1 cellular context compared by ENCODE assay signal in the genomic region with DNA sequence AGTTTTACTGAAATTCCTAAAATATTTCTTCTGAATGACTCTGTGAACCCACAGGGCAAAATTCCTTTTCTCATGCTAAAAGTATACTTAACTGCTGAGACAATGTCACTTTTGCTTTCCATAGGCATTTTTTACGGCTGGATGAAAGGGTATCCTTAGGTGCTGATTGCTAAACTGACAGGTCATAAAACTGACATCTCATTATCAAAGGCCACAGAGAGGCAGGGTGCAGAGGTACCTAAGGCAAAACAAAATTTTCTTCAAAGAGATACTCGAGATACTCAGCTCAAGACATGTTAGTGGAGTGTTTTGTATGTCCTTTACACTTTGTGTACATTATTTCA.
TF ChIP-seq lines count a peak whose summit lies in the region.

No MANE protein-coding gene starts in this region.

TF ChIP-seq in SK-N-SH, 30 proteins besides CTCF, POLR2A, EP300 and RAD21 (continued from another document):
- TF ChIP-seq, protein P1, sequence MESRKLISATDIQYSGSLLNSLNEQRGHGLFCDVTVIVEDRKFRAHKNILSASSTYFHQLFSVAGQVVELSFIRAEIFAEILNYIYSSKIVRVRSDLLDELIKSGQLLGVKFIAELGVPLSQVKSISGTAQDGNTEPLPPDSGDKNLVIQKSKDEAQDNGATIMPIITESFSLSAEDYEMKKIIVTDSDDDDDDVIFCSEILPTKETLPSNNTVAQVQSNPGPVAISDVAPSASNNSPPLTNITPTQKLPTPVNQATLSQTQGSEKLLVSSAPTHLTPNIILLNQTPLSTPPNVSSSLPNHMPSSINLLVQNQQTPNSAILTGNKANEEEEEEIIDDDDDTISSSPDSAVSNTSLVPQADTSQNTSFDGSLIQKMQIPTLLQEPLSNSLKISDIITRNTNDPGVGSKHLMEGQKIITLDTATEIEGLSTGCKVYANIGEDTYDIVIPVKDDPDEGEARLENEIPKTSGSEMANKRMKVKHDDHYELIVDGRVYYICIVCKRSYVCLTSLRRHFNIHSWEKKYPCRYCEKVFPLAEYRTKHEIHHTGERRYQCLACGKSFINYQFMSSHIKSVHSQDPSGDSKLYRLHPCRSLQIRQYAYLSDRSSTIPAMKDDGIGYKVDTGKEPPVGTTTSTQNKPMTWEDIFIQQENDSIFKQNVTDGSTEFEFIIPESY (IDR thresholded peaks at IDR 0.05; ENCODE audit: borderline replicate concordance, low read depth): peak; percentile 40; the same call in 1 of the 2 replicates
- no peak for TF ChIP-seq RCOR1 (IDR thresholded peaks at IDR 0.05; ENCODE audit: low read length)
- TF ChIP-seq GATA2 (CRISPR knock-in tag; IDR thresholded peaks at IDR 0.05): no peak
- TF ChIP-seq, protein P2, sequence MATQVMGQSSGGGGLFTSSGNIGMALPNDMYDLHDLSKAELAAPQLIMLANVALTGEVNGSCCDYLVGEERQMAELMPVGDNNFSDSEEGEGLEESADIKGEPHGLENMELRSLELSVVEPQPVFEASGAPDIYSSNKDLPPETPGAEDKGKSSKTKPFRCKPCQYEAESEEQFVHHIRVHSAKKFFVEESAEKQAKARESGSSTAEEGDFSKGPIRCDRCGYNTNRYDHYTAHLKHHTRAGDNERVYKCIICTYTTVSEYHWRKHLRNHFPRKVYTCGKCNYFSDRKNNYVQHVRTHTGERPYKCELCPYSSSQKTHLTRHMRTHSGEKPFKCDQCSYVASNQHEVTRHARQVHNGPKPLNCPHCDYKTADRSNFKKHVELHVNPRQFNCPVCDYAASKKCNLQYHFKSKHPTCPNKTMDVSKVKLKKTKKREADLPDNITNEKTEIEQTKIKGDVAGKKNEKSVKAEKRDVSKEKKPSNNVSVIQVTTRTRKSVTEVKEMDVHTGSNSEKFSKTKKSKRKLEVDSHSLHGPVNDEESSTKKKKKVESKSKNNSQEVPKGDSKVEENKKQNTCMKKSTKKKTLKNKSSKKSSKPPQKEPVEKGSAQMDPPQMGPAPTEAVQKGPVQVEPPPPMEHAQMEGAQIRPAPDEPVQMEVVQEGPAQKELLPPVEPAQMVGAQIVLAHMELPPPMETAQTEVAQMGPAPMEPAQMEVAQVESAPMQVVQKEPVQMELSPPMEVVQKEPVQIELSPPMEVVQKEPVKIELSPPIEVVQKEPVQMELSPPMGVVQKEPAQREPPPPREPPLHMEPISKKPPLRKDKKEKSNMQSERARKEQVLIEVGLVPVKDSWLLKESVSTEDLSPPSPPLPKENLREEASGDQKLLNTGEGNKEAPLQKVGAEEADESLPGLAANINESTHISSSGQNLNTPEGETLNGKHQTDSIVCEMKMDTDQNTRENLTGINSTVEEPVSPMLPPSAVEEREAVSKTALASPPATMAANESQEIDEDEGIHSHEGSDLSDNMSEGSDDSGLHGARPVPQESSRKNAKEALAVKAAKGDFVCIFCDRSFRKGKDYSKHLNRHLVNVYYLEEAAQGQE (IDR thresholded peaks at IDR 0.05; ENCODE audit: low read depth, low read length): no peak
- TF ChIP-seq TCF12 (IDR thresholded peaks at IDR 0.05): peak; percentile 74
- TF ChIP-seq, protein P3, sequence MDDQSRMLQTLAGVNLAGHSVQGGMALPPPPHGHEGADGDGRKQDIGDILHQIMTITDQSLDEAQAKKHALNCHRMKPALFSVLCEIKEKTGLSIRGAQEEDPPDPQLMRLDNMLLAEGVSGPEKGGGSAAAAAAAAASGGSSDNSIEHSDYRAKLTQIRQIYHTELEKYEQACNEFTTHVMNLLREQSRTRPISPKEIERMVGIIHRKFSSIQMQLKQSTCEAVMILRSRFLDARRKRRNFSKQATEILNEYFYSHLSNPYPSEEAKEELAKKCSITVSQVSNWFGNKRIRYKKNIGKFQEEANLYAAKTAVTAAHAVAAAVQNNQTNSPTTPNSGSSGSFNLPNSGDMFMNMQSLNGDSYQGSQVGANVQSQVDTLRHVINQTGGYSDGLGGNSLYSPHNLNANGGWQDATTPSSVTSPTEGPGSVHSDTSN (IDR thresholded peaks at IDR 0.05): peak; percentile 94
- TF ChIP-seq RXRA (IDR thresholded peaks at IDR 0.05; ENCODE audit: borderline replicate concordance, low read depth): peak; percentile 61; the same call in 1 of the 2 replicates
- no peak for TF ChIP-seq RFX5 (IDR thresholded peaks at IDR 0.05; ENCODE audit: low read length)
